11 cellular contexts compared by ENCODE assay signal in genomic region chr7:128217030-128217805, GRCh38. TPM values are rescaled to one million over a fixed set of nuclear protein-coding genes. Genes with fewer than 3 reads are reported as not detected.
DNase-seq lines count a peak whose midpoint lies in the region; ATAC-seq and TF ChIP-seq lines count a peak whose summit lies in the region.
"Had no signal": no experiment of that assay in that cellular context is flagged by ENCODE, and none has a peak within 500 bp of the region (broad histone marks: within the 10 kb centered on the region; RNA-seq: fewer than 3 reads in every experiment).

No MANE protein-coding gene starts in this region.

- peak overlapping the region in 6 of 8 donors; percentile 66 to 88 (median 80) for H3K27ac ChIP-seq in spleen
- H3K27ac ChIP-seq in colonic mucosa: no peak overlapping the region
- H3K27ac ChIP-seq: thoracic aorta had no signal

- no peak overlapping the region for H3K9ac ChIP-seq in colonic mucosa (ENCODE audit: low read depth in 2 of 2, low read length in 2 of 2)

- H3K27me3 Mint-ChIP-seq in HFFc6 (ENCODE audit: insufficient read depth): no peaks in the 10 kb centered on the region; the same call in 1 of the 2 replicates

- TF ChIP-seq CTCF in HFFc6 (IDR thresholded peaks at IDR 0.05) (peak; percentile 25; the same call in 1 of the 2 replicates), spleen (IDR thresholded peaks at IDR 0.05 in 8 of 11, conservative IDR thresholded peaks at IDR 0.05 in 3 of 11) (no peak), colonic mucosa (IDR thresholded peaks at IDR 0.05) (no peak)

- H3K4me3 Mint-ChIP-seq in HFFc6: peak overlapping the region; percentile 25

- H3K27ac Mint-ChIP-seq in HFFc6: peak overlapping the region; percentile 81

- peaks cover 0 to 15% (median 0%) of the 10 kb centered on the region in 6 donors for H3K4me1 ChIP-seq in spleen
- H3K4me1 ChIP-seq in colonic mucosa: no peaks in the 10 kb centered on the region

- peak; percentile 91 for DNase-seq in HFFc6
- peak; percentile 97 for DNase-seq in SKM-1 (lab: John Stamatoyannopoulos, UW; ENCODE audit: unreplicated experiment)
- DNase-seq in cardiac septum (ENCODE audit: low spot score): peak; percentile 89
- peak; percentile 87 for DNase-seq in spleen
- no peak for DNase-seq in GOT3 (lab: John Stamatoyannopoulos, UW)
- no peak for DNase-seq in colonic mucosa
- DNase-seq in ureter (ENCODE audit: low spot score): no peak
- DNase-seq: midbrain had no signal

- no peak for TF ChIP-seq POLR2A in spleen (IDR thresholded peaks at IDR 0.05)

- WGBS in spleen, 5 donors: 57 to 92% (median 78%) methylated on average over 11 to 12 of the region's 12 CpGs

- ATAC-seq in GM18861 (IDR thresholded peaks at IDR 0.05; ENCODE audit: unreplicated experiment): no peak
- ATAC-seq: activated CD4-positive, CD25-positive, alpha-beta regulatory T cell treated with anti-CD3 and anti-CD28 coated beads, Interleukin-2, amount 50 U/mL, for 24 hours had no signal

- H3K36me3 ChIP-seq in spleen: no peaks in the 10 kb centered on the region
- H3K36me3 ChIP-seq in colonic mucosa: no peaks in the 10 kb centered on the region
- H3K36me3 ChIP-seq: thoracic aorta had no signal

- peaks cover 4% of the 10 kb centered on the region; the same call in 1 of the 2 replicates for H3K36me3 Mint-ChIP-seq in HFFc6 (ENCODE audit: low read depth)

- 0 out of 2 replicates have a peak, but pooled peaks cover 4% of the 10 kb centered on the region for H3K9me3 Mint-ChIP-seq in HFFc6

- peaks cover 81% of the 10 kb centered on the region for H3K4me1 Mint-ChIP-seq in HFFc6 (ENCODE audit: low read depth)

- H3K9me3 ChIP-seq in spleen (no peaks in the 10 kb centered on the region), colonic mucosa (no peaks in the 10 kb centered on the region)
- H3K9me3 ChIP-seq: thoracic aorta had no signal

- intact Hi-C loops in cardiac septum (cut with DNase I): no loop called here
- intact Hi-C loops in spleen (cut with DNase I; ENCODE audit: low total_unique reads): no loop called here
- intact Hi-C loops in colonic mucosa (cut with DNase I): no loop called here

- H3K27me3 ChIP-seq in spleen (replicated peaks in 1 of 7): peaks cover 0 to 19% (median 0%) of the 10 kb centered on the region in 7 donors
- no peaks in the 10 kb centered on the region for H3K27me3 ChIP-seq in colonic mucosa

- H3K4me3 ChIP-seq in spleen (peak overlapping the region in 1 of 8 donors; percentile 44), colonic mucosa (no peak overlapping the region)
- H3K4me3 ChIP-seq: thoracic aorta had no signal

RNA-seq across cellular contexts. Expression of gene LEP, which starts 23.9 kb away (rescaled TPM):
- total RNA-seq in HFFc6 (2021; fragmentation: NEBNext Ultra II Directional; extraction: Animal tissue kit (Norgen Biotek cat#: 25700)): not detected
- total RNA-seq in cardiac septum: 0.30 TPM
- under 1 TPM in 2 of 7 donors, not detected in 5; 0.12 to 0.44 TPM for total RNA-seq in spleen
- polyA plus RNA-seq in spleen: under 1 TPM; 0.06 to 0.21 (median 0.13) TPM
- total RNA-seq in colonic mucosa: under 1 TPM in 1 of 2 donors, not detected in 1; 0.07 TPM
- total RNA-seq in ureter: 0.89 TPM
- total RNA-seq: thoracic aorta had no signal

Comparison
In these comparisons a context has a peak if more than half of its experiments do, and no peak if none do; other contexts are left out.
1. DNase-seq: peak in HFFc6 (single experiment), SKM-1 (single experiment), cardiac septum (single experiment) and spleen (single experiment); none in GOT3 (single experiment), colonic mucosa (single experiment) and ureter (single experiment).